ENCODE assay signal across 1 cellular context in the genomic region with DNA sequence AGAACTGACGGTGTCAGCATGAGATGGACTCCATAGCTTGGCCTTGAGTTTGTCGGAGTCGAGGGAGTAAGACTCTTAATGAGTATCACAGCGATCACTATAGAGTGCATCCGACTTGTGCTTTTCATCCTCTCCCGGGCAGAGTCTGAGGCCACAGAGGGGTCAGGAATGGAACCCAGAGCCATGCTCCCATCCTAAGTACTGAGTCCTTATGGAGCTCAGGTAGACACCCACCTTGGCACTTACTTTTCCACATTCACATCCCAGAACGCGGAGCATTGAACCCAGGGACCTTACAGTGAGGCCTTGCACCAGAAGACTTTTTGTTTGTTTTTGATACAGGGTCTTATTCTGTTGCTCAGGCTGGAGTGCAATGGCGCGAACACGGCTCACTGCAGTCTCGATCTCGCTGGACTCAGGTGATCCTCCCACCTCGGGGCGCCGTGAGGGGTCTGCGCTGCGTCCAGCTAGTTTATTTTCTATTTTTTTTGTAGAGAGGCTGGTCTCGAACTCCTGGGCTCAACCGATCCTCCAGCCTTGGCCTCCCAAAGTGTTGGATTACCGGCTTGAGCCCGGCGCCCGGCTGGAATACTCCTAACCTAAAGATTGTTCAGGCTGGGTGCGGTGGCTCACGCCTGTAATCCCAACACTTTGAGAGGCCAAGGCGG.
TF ChIP-seq lines count a peak whose summit lies in the region.

No MANE protein-coding gene starts in this region.

TF ChIP-seq in IMR-90, 13 proteins besides CTCF, POLR2A, EP300 and RAD21:
- TF ChIP-seq MAFK (IDR thresholded peaks at IDR 0.05; ENCODE audit: low read depth, low read length) (no peak), SMC3 (IDR thresholded peaks at IDR 0.05; ENCODE audit: low read depth, low read length) (no peak), FOS (IDR thresholded peaks at IDR 0.05; ENCODE audit: low read depth, low read length) (no peak), NFE2L2 (IDR thresholded peaks at IDR 0.05; ENCODE audit: low read depth, low read length) (no peak), RFX5 (IDR thresholded peaks at IDR 0.05; ENCODE audit: low read depth, low read length) (no peak), BHLHE40 (IDR thresholded peaks at IDR 0.05; ENCODE audit: low read depth, low read length) (no peak), CHD1 (IDR thresholded peaks at IDR 0.05; ENCODE audit: low read depth, low read length) (no peak), RCOR1 (IDR thresholded peaks at IDR 0.05; ENCODE audit: insufficient replicate concordance, low read length) (no peak), CEBPB (IDR thresholded peaks at IDR 0.05; ENCODE audit: low read depth, low read length) (no peak), MXI1 (IDR thresholded peaks at IDR 0.05; ENCODE audit: borderline replicate concordance, low read depth, low read length) (no peak), MAZ (IDR thresholded peaks at IDR 0.05; ENCODE audit: borderline replicate concordance, low read depth, low read length) (no peak)
- TF ChIP-seq, protein P1, sequence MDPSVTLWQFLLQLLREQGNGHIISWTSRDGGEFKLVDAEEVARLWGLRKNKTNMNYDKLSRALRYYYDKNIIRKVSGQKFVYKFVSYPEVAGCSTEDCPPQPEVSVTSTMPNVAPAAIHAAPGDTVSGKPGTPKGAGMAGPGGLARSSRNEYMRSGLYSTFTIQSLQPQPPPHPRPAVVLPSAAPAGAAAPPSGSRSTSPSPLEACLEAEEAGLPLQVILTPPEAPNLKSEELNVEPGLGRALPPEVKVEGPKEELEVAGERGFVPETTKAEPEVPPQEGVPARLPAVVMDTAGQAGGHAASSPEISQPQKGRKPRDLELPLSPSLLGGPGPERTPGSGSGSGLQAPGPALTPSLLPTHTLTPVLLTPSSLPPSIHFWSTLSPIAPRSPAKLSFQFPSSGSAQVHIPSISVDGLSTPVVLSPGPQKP (IDR thresholded peaks at IDR 0.05; ENCODE audit: borderline replicate concordance, low read depth, low read length): no peak
- TF ChIP-seq, protein P2, sequence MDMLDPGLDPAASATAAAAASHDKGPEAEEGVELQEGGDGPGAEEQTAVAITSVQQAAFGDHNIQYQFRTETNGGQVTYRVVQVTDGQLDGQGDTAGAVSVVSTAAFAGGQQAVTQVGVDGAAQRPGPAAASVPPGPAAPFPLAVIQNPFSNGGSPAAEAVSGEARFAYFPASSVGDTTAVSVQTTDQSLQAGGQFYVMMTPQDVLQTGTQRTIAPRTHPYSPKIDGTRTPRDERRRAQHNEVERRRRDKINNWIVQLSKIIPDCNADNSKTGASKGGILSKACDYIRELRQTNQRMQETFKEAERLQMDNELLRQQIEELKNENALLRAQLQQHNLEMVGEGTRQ (IDR thresholded peaks at IDR 0.05; ENCODE audit: low read depth, low read length): no peak
TF ChIP-seq in IMR-90: peak in this region for 0.
